31 cellular contexts compared by ENCODE assay signal in the genomic region with DNA sequence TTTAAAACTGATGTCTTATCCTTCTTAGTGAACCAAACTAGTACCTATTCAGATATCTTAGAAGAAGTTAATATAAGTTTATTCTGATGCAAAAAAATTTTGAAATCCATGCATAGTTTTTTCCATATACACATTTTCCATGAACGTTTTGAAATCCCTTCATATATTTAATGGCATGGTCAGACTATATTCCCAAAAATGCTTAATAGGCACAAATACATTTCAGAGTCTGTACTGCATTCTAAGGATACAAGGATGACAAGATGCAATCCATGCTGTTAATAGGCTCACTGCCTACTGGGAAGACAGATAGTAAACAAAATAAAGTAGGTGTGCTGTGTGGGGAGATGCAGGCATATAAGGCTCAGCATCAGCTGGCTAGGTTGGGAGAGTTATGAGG. TPM values are rescaled to one million over a fixed set of nuclear protein-coding genes. Genes with fewer than 3 reads are reported as not detected.
"Had no signal": no experiment of that assay in that cellular context is flagged by ENCODE, and none has a peak within 500 bp of the region (broad histone marks: within the 10 kb centered on the region; RNA-seq: fewer than 3 reads in every experiment).

No MANE protein-coding gene starts in this region.

- H3K4me1 Mint-ChIP-seq: naive thymus-derived CD4-positive, alpha-beta T cell; natural killer cell; stimulated activated naive CD8-positive, alpha-beta T cell treated with anti-CD3 and anti-CD28 coated beads, Interleukin-15, amount 100 ng/mL, for 72 hours had no signal

- DNase-seq: naive thymus-derived CD4-positive, alpha-beta T cell; natural killer cell; occipital lobe; ovary; posterior cingulate gyrus; psoas muscle; right cardiac atrium; spleen; stimulated activated CD4-positive, alpha-beta T cell treated with anti-CD3 and anti-CD28 coated beads, Interleukin-12 subunit alpha, Interleukin-12 subunit beta, amount 100 ng/mL, for 4 hours; stimulated activated CD4-positive, alpha-beta T cell treated with anti-CD3 and anti-CD28 coated beads, Interleukin-1b, Interleukin-23, amount 100 ng/mL, for 48 hours; stimulated activated CD4-positive, alpha-beta T cell treated with anti-CD3 and anti-CD28 coated beads, Interleukin-4, amount 100 ng/mL, for 1 hour; stimulated activated CD4-positive, alpha-beta T cell treated with anti-CD3 and anti-CD28 coated beads, Interleukin-4, amount 100 ng/mL, for 4 hours; stimulated activated CD8-positive, alpha-beta memory T cell treated with anti-CD3 and anti-CD28 coated beads, Interleukin-4, amount 100 ng/mL, for 48 hours; stimulated activated naive CD4-positive, alpha-beta T cell; stimulated activated naive CD8-positive, alpha-beta T cell treated with anti-CD3 and anti-CD28 coated beads, Interleukin-15, amount 100 ng/mL, for 72 hours; stimulated activated naive CD8-positive, alpha-beta T cell treated with anti-CD3 and anti-CD28 coated beads, Interleukin-15, Interleukin-2, amounts not matched to agents 100 U/mL and 50 U/mL, for 24 hours; trophoblast cell; upper lobe of left lung had no signal

- H3K4me3 Mint-ChIP-seq: naive thymus-derived CD4-positive, alpha-beta T cell; natural killer cell; neural progenitor cell; stimulated activated memory B cell treated with anti-CD40 and anti-IgM and Interleukin-4, amounts not matched to agents 10 μg/mL and 1 μg/mL and 100 μg/mL, for 72 hours; stimulated activated naive CD8-positive, alpha-beta T cell treated with anti-CD3 and anti-CD28 coated beads, Interleukin-15, amount 100 ng/mL, for 72 hours had no signal

- H3K27ac Mint-ChIP-seq: naive thymus-derived CD4-positive, alpha-beta T cell; natural killer cell; neural progenitor cell; progenitor cell of endocrine pancreas; stimulated activated memory B cell treated with anti-CD40 and anti-IgM and Interleukin-4, amounts not matched to agents 10 μg/mL and 1 μg/mL and 100 μg/mL, for 72 hours; stimulated activated naive CD8-positive, alpha-beta T cell treated with anti-CD3 and anti-CD28 coated beads, Interleukin-15, amount 100 ng/mL, for 72 hours had no signal

- H3K4me3 ChIP-seq: neural progenitor cell, ovary, psoas muscle, skin epidermis, smooth muscle cell, spleen, thoracic aorta, thyroid gland, tibial nerve, upper lobe of left lung, vagina had no signal

- H3K36me3 Mint-ChIP-seq: naive thymus-derived CD4-positive, alpha-beta T cell; natural killer cell; stimulated activated memory B cell treated with anti-CD40 and anti-IgM and Interleukin-4, amounts not matched to agents 10 μg/mL and 1 μg/mL and 100 μg/mL, for 72 hours had no signal

- H3K9me3 Mint-ChIP-seq: naive thymus-derived CD4-positive, alpha-beta T cell; natural killer cell; neural progenitor cell; stimulated activated memory B cell treated with anti-CD40 and anti-IgM and Interleukin-4, amounts not matched to agents 10 μg/mL and 1 μg/mL and 100 μg/mL, for 72 hours; stimulated activated naive CD8-positive, alpha-beta T cell treated with anti-CD3 and anti-CD28 coated beads, Interleukin-15, amount 100 ng/mL, for 72 hours had no signal

- H3K27ac ChIP-seq: neural progenitor cell, ovary, parathyroid adenoma, psoas muscle, skin epidermis, spleen, thoracic aorta, thyroid gland, tibial nerve, upper lobe of left lung, vagina had no signal

- ATAC-seq: naive thymus-derived CD4-positive, alpha-beta T cell; natural killer cell; psoas muscle; right cardiac atrium; sciatic nerve; stimulated activated memory B cell treated with anti-CD40 and anti-IgM and Interleukin-4, amounts not matched to agents 10 μg/mL and 1 μg/mL and 100 μg/mL, for 72 hours; stimulated activated naive CD8-positive, alpha-beta T cell treated with anti-CD3 and anti-CD28 coated beads, Interleukin-15, amount 100 ng/mL, for 72 hours; stimulated activated naive CD8-positive, alpha-beta T cell treated with anti-CD3 and anti-CD28 coated beads, Interleukin-15, Interleukin-2, amounts not matched to agents 100 U/mL and 50 U/mL, for 24 hours had no signal

- H3K4me2 ChIP-seq: neural progenitor cell, smooth muscle cell had no signal

- FAIRE-seq: urothelium cell line had no signal

- H3K9me3 ChIP-seq: ovary, psoas muscle, spleen, thoracic aorta, thyroid gland, tibial nerve, upper lobe of left lung, vagina had no signal

- H3K27me3 Mint-ChIP-seq: progenitor cell of endocrine pancreas had no signal

- H3K4me1 ChIP-seq: parathyroid adenoma, psoas muscle, thyroid gland, vagina had no signal

RNA-seq across cellular contexts. Expression of a gene that starts 33.2 kb away (rescaled TPM):
- total RNA-seq: natural killer cell, osteoblast, tibial nerve, vagina had no signal
- polyA plus RNA-seq: naive thymus-derived CD4-positive, alpha-beta T cell had no signal
